Comparison of ENCODE assay signal across 8 cellular contexts in genomic region chr7:94395141-94396041, GRCh38. TPM values are rescaled to one million over a fixed set of nuclear protein-coding genes. Genes with fewer than 3 reads are reported as not detected.
A peak's percentile ranks its signal among the peaks of the same experiment; 100 is the strongest.
DNase-seq lines count a peak whose midpoint lies in the region; ATAC-seq, FAIRE-seq and TF ChIP-seq lines count a peak whose summit lies in the region.

No MANE protein-coding gene starts in this region.

- H3K4me1 Mint-ChIP-seq in activated T-cell treated with anti-CD3 and anti-CD28 coated beads, Interleukin-2, amount 50 U/mL, for 4 hours (ENCODE audit: low read depth): peaks cover 8% of the 10 kb centered on the region

- peak overlapping the region; percentile 62 for H2BK5ac ChIP-seq in neuronal stem cell (ENCODE audit: low read length)

- peaks cover 14 to 15% of the 10 kb centered on the region in 2 donors for H3K4me1 ChIP-seq in neuronal stem cell (ENCODE audit: control insufficient read depth in 2 of 2, insufficient read depth in 1 of 2, low read depth in 1 of 2, low read length in 2 of 2)

- no peak overlapping the region for H4K91ac ChIP-seq in neuronal stem cell (ENCODE audit: low read depth, low read length, poor library complexity)

- peak; percentile 51 for DNase-seq in D721Med (ENCODE audit: insufficient read length, low spot score)
- peak; percentile 40 for DNase-seq in GM19239 (ENCODE audit: insufficient read length, low spot score)
- peak; percentile 64 for DNase-seq in NCI-H226
- no peak for DNase-seq in activated T-cell treated with anti-CD3 and anti-CD28 coated beads, Interleukin-2, amount 50 U/mL, for 4 hours
- DNase-seq in foreskin melanocyte: peak; percentile 77
- peak; percentile 78 for DNase-seq in neuronal stem cell (ENCODE audit: low spot score)

- no peak overlapping the region for H3K4me3 Mint-ChIP-seq in activated T-cell treated with anti-CD3 and anti-CD28 coated beads, Interleukin-2, amount 50 U/mL, for 4 hours

- no peaks in the 10 kb centered on the region for H3K9me3 ChIP-seq in neuronal stem cell (replicated peaks in 1 of 2; ENCODE audit: control insufficient read depth in 2 of 2, insufficient read depth in 1 of 2, low read depth in 1 of 2, low read length in 2 of 2)

- H3K79me1 ChIP-seq in neuronal stem cell (ENCODE audit: low read depth, low read length): peaks cover 2% of the 10 kb centered on the region

- FAIRE-seq in D721Med (lab: Jason Lieb, UNC) (peak; percentile 77), GM19239 (lab: Jason Lieb, UNC) (peak; percentile 93)

- H3K4me3 ChIP-seq in neuronal stem cell (ENCODE audit: low read length in 2 of 2): peak overlapping the region; percentile 47 to 76

- no peaks in the 10 kb centered on the region for H3K36me3 Mint-ChIP-seq in activated T-cell treated with anti-CD3 and anti-CD28 coated beads, Interleukin-2, amount 50 U/mL, for 4 hours (ENCODE audit: insufficient read depth)

- no peak overlapping the region for H2BK120ac ChIP-seq in neuronal stem cell (ENCODE audit: low read depth, low read length)

- no peak overlapping the region for H2BK12ac ChIP-seq in neuronal stem cell (ENCODE audit: low read length)

- peak; percentile 91 for ATAC-seq in HG03175 (IDR thresholded peaks at IDR 0.05; ENCODE audit: unreplicated experiment)
- peak; percentile 65 to 75 for ATAC-seq in activated T-cell treated with anti-CD3 and anti-CD28 coated beads, Interleukin-2, amount 50 U/mL, for 4 hours
- ATAC-seq in HG03045 (IDR thresholded peaks at IDR 0.05; ENCODE audit: unreplicated experiment): no peak

- peak overlapping the region; percentile 69 for H3K18ac ChIP-seq in neuronal stem cell (ENCODE audit: low read length)

- no peak overlapping the region for H3K4ac ChIP-seq in neuronal stem cell (ENCODE audit: low read length)

- peak overlapping the region; percentile 41 for H2AFZ ChIP-seq in neuronal stem cell (ENCODE audit: low read length)

- H2BK15ac ChIP-seq in neuronal stem cell (ENCODE audit: low read length): no peak overlapping the region

- no peak overlapping the region for H3K23ac ChIP-seq in neuronal stem cell (ENCODE audit: low read depth, low read length, poor library complexity)

- H3K4me2 ChIP-seq in neuronal stem cell (ENCODE audit: insufficient read depth, low read length, poor library complexity, severe bottlenecking): peak overlapping the region; percentile 82

- H3K9ac ChIP-seq in neuronal stem cell (ENCODE audit: low read depth, low read length, poor library complexity): peak overlapping the region; percentile 60

- H3K27me3 ChIP-seq in neuronal stem cell (ENCODE audit: control insufficient read depth in 3 of 3, insufficient read depth in 3 of 3, low read depth in 1 of 3, low read length in 3 of 3): no peaks in the 10 kb centered on the region

- TF ChIP-seq CTCF in D721Med (IDR thresholded peaks at IDR 0.05; ENCODE audit: insufficient read depth, missing control alignments): peak; percentile 82

- H3K14ac ChIP-seq in neuronal stem cell (ENCODE audit: low read length): no peak overlapping the region

- H2AK5ac ChIP-seq in neuronal stem cell (ENCODE audit: low read depth, low read length): no peak overlapping the region

- peaks cover 0 to 2% of the 10 kb centered on the region in 2 donors for H3K36me3 ChIP-seq in neuronal stem cell (replicated peaks in 1 of 2; ENCODE audit: control insufficient read depth in 2 of 2, insufficient read depth in 2 of 2, low read length in 2 of 2)

- H4K8ac ChIP-seq in neuronal stem cell (ENCODE audit: low read depth, low read length): no peak overlapping the region

- H3K27me3 Mint-ChIP-seq in activated T-cell treated with anti-CD3 and anti-CD28 coated beads, Interleukin-2, amount 50 U/mL, for 4 hours (ENCODE audit: low read depth): peaks cover 38% of the 10 kb centered on the region

- no peaks in the 10 kb centered on the region for H3K9me3 Mint-ChIP-seq in activated T-cell treated with anti-CD3 and anti-CD28 coated beads, Interleukin-2, amount 50 U/mL, for 4 hours

- WGBS in neuronal stem cell (ENCODE audit: extremely low coverage in 2 of 2, insufficient read length in 2 of 2, insufficient replicate concordance in 1 of 2), 2 donors: no CpG with 5 or more reads among the region's 14 CpGs

- H3K27ac ChIP-seq in neuronal stem cell (replicated peaks; ENCODE audit: low read length): peak overlapping the region; percentile 2

RNA-seq across cellular contexts. Expression of gene COL1A2, which starts 0.7 kb away (rescaled TPM):
- 1 to 10 TPM; 1.4 to 1.9 (median 1.6) TPM for total RNA-seq in activated T-cell treated with anti-CD3 and anti-CD28 coated beads, Interleukin-2, amount 50 U/mL, for 4 hours
- polyA plus RNA-seq in neuronal stem cell (2013, experiment 1 of 2): 40.8 TPM
- polyA plus RNA-seq in neuronal stem cell (2013, experiment 2 of 2): 39.1 TPM
